In genomic region chr14:63852271-63852816, GRCh38 we compare ENCODE assay signal across 8 cellular contexts. TPM values are rescaled to one million over a fixed set of nuclear protein-coding genes. Genes with fewer than 3 reads are reported as not detected.
DNase-seq lines count a peak whose midpoint lies in the region; ATAC-seq and TF ChIP-seq lines count a peak whose summit lies in the region.

No MANE protein-coding gene starts in this region.

- TF ChIP-seq CTCF in GM12864 (IDR thresholded peaks at IDR 0.05; ENCODE audit: low read depth, low read length, missing control alignments): no peak

- DNase-seq in GM12864 (ENCODE audit: low read depth): no peak
- peak; percentile 53 for DNase-seq in SK-N-DZ (ENCODE audit: low spot score)
- peak; percentile 27 for DNase-seq in fibroblast of peridontal ligament (ENCODE audit: extremely low read depth)
- DNase-seq in retina: peak; percentile 88
- DNase-seq in NCI-H1048 (lab: John Stamatoyannopoulos, UW): no peak
- DNase-seq in NCI-H1930 (lab: John Stamatoyannopoulos, UW): no peak

- peak overlapping the region; percentile 80 for H3K4me3 ChIP-seq in GM12864 (ENCODE audit: low read depth, low read length)

- ATAC-seq in HG02938 (IDR thresholded peaks at IDR 0.05; ENCODE audit: unreplicated experiment) (peak; percentile 5), GM21529 (IDR thresholded peaks at IDR 0.05; ENCODE audit: unreplicated experiment) (no peak)

RNA-seq across cellular contexts. Expression of gene SYNE2, which starts 0.5 kb away (rescaled TPM):
- polyA plus RNA-seq in SK-N-DZ (2014; cell fraction: cytosol; rRNA removed): 37.8 and 38.1 TPM in 2 replicates
- polyA plus RNA-seq in SK-N-DZ (2014; cell fraction: nucleus; rRNA removed): 30.2 and 37.7 TPM in 2 replicates

Comparison
In these comparisons a context has a peak if more than half of its experiments do, and no peak if none do; other contexts are left out.
1. DNase-seq: peak in SK-N-DZ (single experiment), fibroblast of peridontal ligament (single experiment) and retina (single experiment); none in GM12864 (single experiment), NCI-H1048 (single experiment) and NCI-H1930 (0 of 2).